Comparison of ENCODE assay signal across 8 cellular contexts in the genomic region with DNA sequence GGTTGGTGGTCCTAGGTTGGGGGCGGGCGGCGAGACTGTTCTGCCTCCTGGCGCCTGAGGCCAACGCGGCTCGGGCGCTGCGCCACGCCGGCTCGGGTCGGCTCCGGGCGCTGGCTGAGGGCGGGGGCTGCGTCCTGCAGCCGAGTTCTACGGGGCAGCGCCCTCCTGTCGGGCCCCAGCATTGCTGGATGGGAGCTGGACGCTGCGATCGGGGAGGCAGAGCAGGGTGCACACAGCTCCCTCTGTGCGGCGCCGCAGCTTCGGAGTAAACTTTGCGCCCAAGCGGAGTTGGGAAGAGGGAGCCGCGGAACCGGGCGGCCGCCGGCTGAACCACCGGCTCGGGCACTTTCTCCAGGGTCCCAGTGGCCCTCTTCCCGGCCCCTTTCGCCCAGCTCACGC. TPM values are rescaled to one million over a fixed set of nuclear protein-coding genes. Genes with fewer than 3 reads are reported as not detected.
DNase-seq lines count a peak whose midpoint lies in the region; ATAC-seq and TF ChIP-seq lines count a peak whose summit lies in the region.

No MANE protein-coding gene starts in this region.

- peak overlapping the region; percentile 99 for H2AFZ ChIP-seq in KMS-11 (ENCODE audit: low read depth)
- H2AFZ ChIP-seq in neural cell (ENCODE audit: low read depth, low read length) = no peak overlapping the region

- no peaks in the 10 kb centered on the region for H3K36me3 ChIP-seq in BLaER1
- no peaks in the 10 kb centered on the region for H3K36me3 ChIP-seq in KMS-11 (ENCODE audit: insufficient read depth)
- H3K36me3 ChIP-seq in esophagus (ENCODE audit: control insufficient read depth in 2 of 2, insufficient read depth in 2 of 2, low read length in 1 of 2) = no peaks in the 10 kb centered on the region
- H3K36me3 ChIP-seq in neural cell (ENCODE audit: insufficient read depth, low read length) = no peaks in the 10 kb centered on the region

- peaks cover 90% of the 10 kb centered on the region for H3K27me3 ChIP-seq in BLaER1
- H3K27me3 ChIP-seq in KMS-11 (ENCODE audit: insufficient read depth, low read depth) = no peaks in the 10 kb centered on the region
- peaks cover 0 to 26% of the 10 kb centered on the region in 2 donors for H3K27me3 ChIP-seq in esophagus (ENCODE audit: control insufficient read depth in 1 of 2, insufficient read depth in 2 of 2, low read length in 2 of 2)
- H3K27me3 ChIP-seq in neural cell (ENCODE audit: insufficient read depth, low read depth, low read length) = peaks cover 100% of the 10 kb centered on the region

- H3K9me2 ChIP-seq in neural cell (ENCODE audit: insufficient read depth, low read length) = no peaks in the 10 kb centered on the region

- H4K20me1 ChIP-seq in BLaER1 (peaks cover 55% of the 10 kb centered on the region), KMS-11 (ENCODE audit: insufficient read depth) (no peaks in the 10 kb centered on the region), neural cell (ENCODE audit: insufficient read depth) (no peaks in the 10 kb centered on the region)

- no peak for DNase-seq in T-helper 2 cell

- TF ChIP-seq EP300 in neural cell (conservative IDR thresholded peaks at IDR 0.05; ENCODE audit: poor library complexity, severe bottlenecking) = no peak

- H3K9me3 ChIP-seq in BLaER1 (peaks cover 54% of the 10 kb centered on the region), esophagus (ENCODE audit: control insufficient read depth in 2 of 2, insufficient read depth in 1 of 2, low read depth in 1 of 2, low read length in 1 of 2) (no peaks in the 10 kb centered on the region), neural cell (ENCODE audit: low read length) (no peaks in the 10 kb centered on the region)

- H3K79me2 ChIP-seq in KMS-11 (ENCODE audit: insufficient read depth, low read depth) (no peaks in the 10 kb centered on the region), neural cell (replicated peaks; ENCODE audit: insufficient read depth, low read length) (no peaks in the 10 kb centered on the region)

- 0 to 1% methylated on average over 33 to 41 of the region's 41 CpGs for WGBS in esophagus, 2 donors

- H3K9ac ChIP-seq in BLaER1 (no peak overlapping the region), KMS-11 (no peak overlapping the region), neural cell (ENCODE audit: low read length) (no peak overlapping the region)

- TF ChIP-seq RAD21 in neural cell (conservative IDR thresholded peaks at IDR 0.05) = no peak

- TF ChIP-seq CTCF in KMS-11 (conservative IDR thresholded peaks at IDR 0.05; ENCODE audit: low read depth, low read length) = no peak
- TF ChIP-seq CTCF in neural cell (IDR thresholded peaks at IDR 0.05; ENCODE audit: poor library complexity, severe bottlenecking) = no peak

- H3K4me2 ChIP-seq in BLaER1 = peak overlapping the region; percentile 59
- H3K4me2 ChIP-seq in KMS-11 = peak overlapping the region; percentile 86; the same call in 1 of the 2 replicates
- peak overlapping the region; percentile 76 for H3K4me2 ChIP-seq in neural cell (ENCODE audit: low read length)

- H3K27ac ChIP-seq in BLaER1 (no peak overlapping the region), KMS-11 (no peak overlapping the region), esophagus (ENCODE audit: low read depth in 2 of 2, low read length in 1 of 2) (peak overlapping the region in 1 of 2 donors; percentile 6), neural cell (ENCODE audit: low read length) (no peak overlapping the region)

- no peak for ATAC-seq in HG03045 (IDR thresholded peaks at IDR 0.05; ENCODE audit: unreplicated experiment)
- ATAC-seq in GM18868 (IDR thresholded peaks at IDR 0.05; ENCODE audit: unreplicated experiment) = no peak
- ATAC-seq in GM21515 (IDR thresholded peaks at IDR 0.05; ENCODE audit: unreplicated experiment) = no peak

- H3K4me3 ChIP-seq in BLaER1 (peak overlapping the region; percentile 45), KMS-11 (IDR thresholded peaks at IDR 0.05; ENCODE audit: insufficient read depth, low read depth, low read length) (no peak overlapping the region), esophagus (ENCODE audit: low read depth in 1 of 2, low read length in 2 of 2) (peak overlapping the region; percentile 51 to 64), neural cell (ENCODE audit: low read length) (peak overlapping the region; percentile 71)

- H3F3A ChIP-seq in neural cell (ENCODE audit: insufficient read depth, low read length, poor library complexity, severe bottlenecking) = no peaks in the 10 kb centered on the region

- H3K4me1 ChIP-seq in BLaER1 = peaks cover 4% of the 10 kb centered on the region; the same call in 1 of the 2 replicates
- peaks cover 7% of the 10 kb centered on the region for H3K4me1 ChIP-seq in KMS-11 (ENCODE audit: low read depth, poor library complexity, severe bottlenecking)
- H3K4me1 ChIP-seq in esophagus (ENCODE audit: control insufficient read depth in 2 of 2, insufficient read depth in 2 of 2, low read length in 1 of 2) = peaks cover 6 to 18% of the 10 kb centered on the region in 2 donors

TF ChIP-seq in neural cell, 6 proteins besides CTCF, POLR2A, EP300 and RAD21:
- peak; percentile 26 for TF ChIP-seq POLR2AphosphoS5 (IDR thresholded peaks at IDR 0.05)
- no peak for TF ChIP-seq EZH2 (IDR thresholded peaks at IDR 0.05; ENCODE audit: borderline replicate concordance, insufficient read depth, low read length, poor library complexity, severe bottlenecking)
- no peak for TF ChIP-seq MXI1 (conservative IDR thresholded peaks at IDR 0.05; ENCODE audit: poor library complexity, severe bottlenecking)
- TF ChIP-seq SMC3 (conservative IDR thresholded peaks at IDR 0.05; ENCODE audit: poor library complexity) = no peak
TF ChIP-seq in neural cell: peak in this region for 1.

RNA-seq across cellular contexts. Expression of a gene that starts 0.5 kb away (rescaled TPM):
- polyA plus RNA-seq in esophagus (under 1 TPM; 0.33 to 0.34 TPM), neural cell (0.14 and 0.35 TPM in 2 replicates)
- polyA minus RNA-seq in neural cell = 0.24 and 0.69 TPM in 2 replicates

RNA-seq across cellular contexts. Expression of a gene that starts 53.0 kb away (rescaled TPM):
- polyA plus RNA-seq in esophagus (10 to 100 TPM; 28.0 to 42.1 TPM), neural cell (not detected in 2 replicates)
- 0.46 TPM in 1 of 2 replicates, not detected in the other for polyA minus RNA-seq in neural cell

Comparison
In these comparisons a context has a peak if more than half of its experiments do, and no peak if none do; other contexts are left out.
1. RNA of a gene that starts 53.0 kb away (polyA plus RNA-seq): 28.0 to 42.1 TPM in esophagus; not detected in neural cell; every median in the first group is over 10 times any median in the second.
2. Peak in every context shown above with its lines, with median percentiles within 50 percentile points of each other: H3K4me2 ChIP-seq.